Comparison of ENCODE assay signal across 21 cellular contexts in the genomic region with DNA sequence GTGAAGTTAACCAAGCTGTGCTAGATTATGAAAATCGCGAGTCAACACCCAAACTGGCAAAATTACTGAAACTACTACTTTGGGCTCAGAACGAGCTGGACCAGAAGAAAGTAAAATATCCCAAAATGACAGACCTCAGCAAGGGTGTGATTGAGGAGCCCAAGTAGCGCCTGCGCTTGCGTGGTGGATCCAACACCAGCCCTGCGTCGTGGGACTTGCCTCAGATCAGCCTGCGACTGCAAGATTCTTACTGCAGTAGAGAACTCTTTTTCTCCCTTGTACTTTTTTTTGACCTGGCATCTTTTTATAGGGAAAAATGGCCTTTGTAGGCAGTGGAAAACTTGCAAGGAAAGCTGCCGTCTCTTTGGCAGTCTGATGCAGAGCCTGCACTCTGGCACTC.
"Had no signal": no experiment of that assay in that cellular context is flagged by ENCODE, and none has a peak within 500 bp of the region (broad histone marks: within the 10 kb centered on the region; RNA-seq: fewer than 3 reads in every experiment).

No MANE protein-coding gene starts in this region.

- H3K27me3 Mint-ChIP-seq: activated CD4-positive, alpha-beta memory T cell treated with anti-CD3 and anti-CD28 coated beads, Interleukin-2, amount 10 ng/mL, durations not matched to agents 7 days and 5 days; activated CD4-positive, alpha-beta T cell treated with anti-CD3 and anti-CD28 coated beads, Interleukin-2, amount 10 ng/mL, durations not matched to agents 7 days and 5 days; activated naive CD4-positive, alpha-beta T cell treated with anti-CD3 and anti-CD28 coated beads, Interleukin-2, amount 10 ng/mL, durations not matched to agents 7 days and 5 days; T-helper 17 cell had no signal

- H3K4me3 ChIP-seq: K562, Peyer's patch had no signal

- H3K27me3 ChIP-seq: brain microvascular endothelial cell, Peyer's patch had no signal

- H3K27ac ChIP-seq: brain microvascular endothelial cell, Peyer's patch, RWPE1 had no signal

- DNase-seq: activated CD4-positive, alpha-beta memory T cell treated with anti-CD3 and anti-CD28 coated beads, Interleukin-2, amount 10 ng/mL, durations not matched to agents 7 days and 5 days; activated CD4-positive, alpha-beta T cell treated with anti-CD3 and anti-CD28 coated beads, Interleukin-2, amount 10 ng/mL, durations not matched to agents 7 days and 5 days; activated CD4-positive, CD25-positive, alpha-beta regulatory T cell; activated gamma-delta T cell; activated naive CD4-positive, alpha-beta T cell treated with anti-CD3 and anti-CD28 coated beads, Interleukin-2, amount 10 ng/mL, durations not matched to agents 7 days and 5 days; brain microvascular endothelial cell; cerebellar nuclear complex; Karpas-422; MM.1S; NCI-H1105; NCI-H1436; NCI-H187; NCI-H2081 treated with DMSO at 0.1 percent for 48 hours; NCI-H446; NCI-H524; Peyer's patch; SIG-M5; T-helper 17 cell; T-helper 9 cell had no signal

- H3K27ac Mint-ChIP-seq: activated CD4-positive, alpha-beta memory T cell treated with anti-CD3 and anti-CD28 coated beads, Interleukin-2, amount 10 ng/mL, durations not matched to agents 7 days and 5 days; activated CD4-positive, alpha-beta T cell treated with anti-CD3 and anti-CD28 coated beads, Interleukin-2, amount 10 ng/mL, durations not matched to agents 7 days and 5 days; activated naive CD4-positive, alpha-beta T cell treated with anti-CD3 and anti-CD28 coated beads, Interleukin-2, amount 10 ng/mL, durations not matched to agents 7 days and 5 days had no signal

- H3K4me3 Mint-ChIP-seq: activated CD4-positive, alpha-beta memory T cell treated with anti-CD3 and anti-CD28 coated beads, Interleukin-2, amount 10 ng/mL, durations not matched to agents 7 days and 5 days; activated CD4-positive, alpha-beta T cell treated with anti-CD3 and anti-CD28 coated beads, Interleukin-2, amount 10 ng/mL, durations not matched to agents 7 days and 5 days; activated naive CD4-positive, alpha-beta T cell treated with anti-CD3 and anti-CD28 coated beads, Interleukin-2, amount 10 ng/mL, durations not matched to agents 7 days and 5 days; T-helper 17 cell had no signal

- H3K9me3 ChIP-seq: Peyer's patch had no signal

- ATAC-seq: K562, T-helper 17 cell had no signal
